ENCODE assay signal across 27 cellular contexts in genomic region chr4:175290401-175290800, GRCh38.
DNase-seq lines count a peak whose midpoint lies in the region; TF ChIP-seq lines count a peak whose summit lies in the region.
"Had no signal": no experiment of that assay in that cellular context is flagged by ENCODE, and none has a peak within 500 bp of the region (broad histone marks: within the 10 kb centered on the region; RNA-seq: fewer than 3 reads in every experiment).

No MANE protein-coding gene starts in this region.

- peaks cover 8% of the 10 kb centered on the region for H3K36me3 Mint-ChIP-seq in osteocyte (ENCODE audit: unreplicated experiment)
- H3K36me3 Mint-ChIP-seq: activated naive CD4-positive, alpha-beta T cell treated with anti-CD3 and anti-CD28 coated beads, Interleukin-2, amount 50 U/mL, for 24 hours; brain; CD8-positive, alpha-beta memory T cell; type B pancreatic cell had no signal

- peaks cover 37% of the 10 kb centered on the region for H3K9me3 Mint-ChIP-seq in osteocyte (ENCODE audit: unreplicated experiment)
- H3K9me3 Mint-ChIP-seq: GM23338, type B pancreatic cell had no signal

- no peaks in the 10 kb centered on the region for H3K4me1 ChIP-seq in right atrium auricular region
- H3K4me1 ChIP-seq: heart right ventricle, stomach had no signal

- POLR2A ChIA-PET in AG04449 (lab: Yijun Ruan, JAX): no interaction called here

- H3K27ac Mint-ChIP-seq in osteocyte (ENCODE audit: unreplicated experiment): peak overlapping the region; percentile 31
- H3K27ac Mint-ChIP-seq: activated naive CD4-positive, alpha-beta T cell treated with anti-CD3 and anti-CD28 coated beads, Interleukin-2, amount 50 U/mL, for 24 hours; activated T-cell treated with anti-CD3 and anti-CD28 coated beads, Interleukin-2, amount 50 U/mL, for 72 hours; brain; CD8-positive, alpha-beta memory T cell; GM23338; IgD-negative memory B cell; natural killer cell treated with Interleukin-12 subunit alpha and Interleukin-12 subunit beta and Interleukin-15 and Interleukin-18, amount 100 ng/mL, for 72 hours; type B pancreatic cell had no signal

- CTCF ChIA-PET in AG04449 (lab: Yijun Ruan, JAX): no interaction called here

- peaks cover 22% of the 10 kb centered on the region for H3K4me1 Mint-ChIP-seq in osteocyte (ENCODE audit: unreplicated experiment)
- H3K4me1 Mint-ChIP-seq: activated naive CD4-positive, alpha-beta T cell treated with anti-CD3 and anti-CD28 coated beads, Interleukin-2, amount 50 U/mL, for 24 hours; brain; CD8-positive, alpha-beta memory T cell; GM23338 had no signal

- H3K27ac ChIP-seq in right atrium auricular region: no peak overlapping the region
- H3K27ac ChIP-seq: coronary artery, heart right ventricle, ovary, stomach had no signal

- no peaks in the 10 kb centered on the region for H3K27me3 Mint-ChIP-seq in osteocyte (ENCODE audit: unreplicated experiment)
- H3K27me3 Mint-ChIP-seq: activated naive CD4-positive, alpha-beta T cell treated with anti-CD3 and anti-CD28 coated beads, Interleukin-2, amount 50 U/mL, for 24 hours; CD8-positive, alpha-beta memory T cell; IgD-negative memory B cell; natural killer cell treated with Interleukin-12 subunit alpha and Interleukin-12 subunit beta and Interleukin-15 and Interleukin-18, amount 100 ng/mL, for 72 hours; type B pancreatic cell had no signal

- TF ChIP-seq CTCF in AG04449 (IDR thresholded peaks at IDR 0.05; ENCODE audit: insufficient read depth, low read length, missing control alignments) (no peak), astrocyte of the spinal cord (IDR thresholded peaks at IDR 0.05; ENCODE audit: low read depth, low read length) (no peak), osteocyte (IDR thresholded peaks at IDR 0.05) (no peak), right atrium auricular region (IDR thresholded peaks at IDR 0.05) (no peak), GM13977 (IDR thresholded peaks at IDR 0.05; ENCODE audit: extremely low read depth, insufficient read depth, missing control alignments) (no peak)

- H3K36me3 ChIP-seq in right atrium auricular region (no peaks in the 10 kb centered on the region), H7 (replicated peaks; ENCODE audit: control insufficient read depth, insufficient read depth, low read length) (no peaks in the 10 kb centered on the region)
- H3K36me3 ChIP-seq: heart right ventricle, ovary, stomach had no signal

- H3K4me3 Mint-ChIP-seq in osteocyte (ENCODE audit: unreplicated experiment): no peak overlapping the region
- H3K4me3 Mint-ChIP-seq: activated naive CD4-positive, alpha-beta T cell treated with anti-CD3 and anti-CD28 coated beads, Interleukin-2, amount 50 U/mL, for 24 hours; activated T-cell treated with anti-CD3 and anti-CD28 coated beads, Interleukin-2, amount 50 U/mL, for 72 hours; brain; CD8-positive, alpha-beta memory T cell; GM23338; IgD-negative memory B cell; natural killer cell treated with Interleukin-12 subunit alpha and Interleukin-12 subunit beta and Interleukin-15 and Interleukin-18, amount 100 ng/mL, for 72 hours; type B pancreatic cell had no signal

- no peaks in the 10 kb centered on the region for H3K9me3 ChIP-seq in right atrium auricular region
- H3K9me3 ChIP-seq: ovary, stomach had no signal

- H3K27me3 ChIP-seq in right atrium auricular region: no peaks in the 10 kb centered on the region
- no peaks in the 10 kb centered on the region for H3K27me3 ChIP-seq in H7 (ENCODE audit: control insufficient read depth, insufficient read depth, low read length)
- H3K27me3 ChIP-seq: heart right ventricle, ovary, stomach had no signal

- in situ Hi-C loops in astrocyte of the spinal cord (cut with HindIII; ENCODE audit: low sequenced_read_pairs): no loop called here
- in situ Hi-C loops in GM13977 (cut with MboI; ENCODE audit: low pct_unique_long_range_greater_than_20kb, low sequenced_read_pairs, unreplicated experiment): no loop called here

- DNase-seq in AG04449 (ENCODE audit: low read depth, low spot score) (peak; percentile 9), HT1080 (ENCODE audit: low read depth) (peak; percentile 40), astrocyte of the spinal cord (ENCODE audit: low read depth, low spot score) (peak; percentile 66), osteocyte (ENCODE audit: extremely low spot score, unreplicated experiment) (no peak), right atrium auricular region (ENCODE audit: low spot score) (no peak), midbrain (lab: John Stamatoyannopoulos, UW) (no peak), H7 (no peak), GM13977 (ENCODE audit: low spot score) (no peak)
- DNase-seq: activated CD4-positive, alpha-beta T cell treated with anti-CD3 and anti-CD28 coated beads for 4 hours; activated T-cell treated with anti-CD3 and anti-CD28 coated beads, Interleukin-2, amount 50 U/mL, for 72 hours; CD8-positive, alpha-beta memory T cell; DMS79; heart right ventricle; mesendoderm; NCI-H1694 treated with DMSO at 0.1 percent for 48 hours; NCI-H2171 treated with DMSO at 0.1 percent for 48 hours; NCI-H526; ovary; right cardiac atrium; stomach had no signal

- no peak overlapping the region for H3K4me3 ChIP-seq in AG04449 (ENCODE audit: low read depth, low read length)
- H3K4me3 ChIP-seq in astrocyte of the spinal cord (ENCODE audit: low read depth, low read length): no peak overlapping the region
- no peak overlapping the region for H3K4me3 ChIP-seq in right atrium auricular region
- no peak overlapping the region for H3K4me3 ChIP-seq in H7 (ENCODE audit: insufficient read depth, low read depth, low read length)
- H3K4me3 ChIP-seq: coronary artery, GM23338, heart right ventricle, ovary, stomach had no signal

Comparison
In these comparisons a context has a peak if more than half of its experiments do, and no peak if none do; other contexts are left out.
1. DNase-seq: peak in AG04449 (single experiment), HT1080 (single experiment) and astrocyte of the spinal cord (single experiment); none in osteocyte (single experiment), right atrium auricular region (single experiment), midbrain (single experiment), H7 (single experiment) and GM13977 (single experiment).